In the genomic region with DNA sequence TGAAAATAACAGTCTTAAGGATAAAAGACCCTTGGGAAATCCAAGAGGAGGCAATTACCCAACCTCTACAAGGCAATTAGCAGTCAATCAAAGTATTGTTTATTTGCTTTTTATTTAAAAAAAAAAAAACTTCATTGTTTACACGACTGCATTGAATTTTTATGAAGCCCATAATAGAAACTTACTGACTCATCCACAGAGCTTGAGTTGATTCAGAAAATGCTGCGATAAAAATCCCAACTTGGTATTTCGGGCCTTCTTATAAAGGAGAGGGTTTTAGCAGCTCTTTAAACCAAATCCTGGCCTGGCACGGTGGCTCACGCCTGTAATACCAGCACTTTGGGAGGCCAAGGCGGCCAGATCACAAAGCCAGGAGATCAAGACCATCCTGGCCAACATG, we compare ENCODE assay signal across 18 cellular contexts.
"Had no signal": no experiment of that assay in that cellular context is flagged by ENCODE, and none has a peak within 500 bp of the region (broad histone marks: within the 10 kb centered on the region; RNA-seq: fewer than 3 reads in every experiment).

No MANE protein-coding gene starts in this region.

- H3K9me3 ChIP-seq: prostate gland, right lobe of liver, upper lobe of left lung had no signal

- H3K9me3 Mint-ChIP-seq: activated CD4-positive, alpha-beta memory T cell treated with anti-CD3 and anti-CD28 coated beads for 36 hours; activated T-cell treated with anti-CD3 and anti-CD28 coated beads, Interleukin-2, amount 50 U/mL, for 4 hours; endodermal cell; natural killer cell treated with Interleukin-12 subunit alpha and Interleukin-12 subunit beta and Interleukin-15 and Interleukin-18, amount 100 ng/mL, for 72 hours; T-helper 2 cell treated with Interferon-gamma antibody and Interleukin-4, amounts not matched to agents 5 μg/mL and 100 μg/mL, for 36 hours had no signal

- H3K27ac ChIP-seq: prostate gland, right lobe of liver, upper lobe of left lung had no signal

- H3K4me3 Mint-ChIP-seq: activated CD4-positive, alpha-beta memory T cell treated with anti-CD3 and anti-CD28 coated beads for 36 hours; activated naive CD8-positive, alpha-beta T cell; activated T-cell treated with anti-CD3 and anti-CD28 coated beads, Interleukin-2, amount 50 U/mL, for 4 hours; endodermal cell; natural killer cell treated with Interleukin-12 subunit alpha and Interleukin-12 subunit beta and Interleukin-15 and Interleukin-18, amount 100 ng/mL, for 72 hours; T-helper 2 cell treated with Interferon-gamma antibody and Interleukin-4, amounts not matched to agents 5 μg/mL and 100 μg/mL, for 36 hours had no signal

- H3K36me3 Mint-ChIP-seq: activated CD4-positive, alpha-beta memory T cell treated with anti-CD3 and anti-CD28 coated beads for 36 hours; activated naive CD8-positive, alpha-beta T cell; natural killer cell treated with Interleukin-12 subunit alpha and Interleukin-12 subunit beta and Interleukin-15 and Interleukin-18, amount 100 ng/mL, for 72 hours had no signal

- H3K27ac Mint-ChIP-seq: activated CD4-positive, alpha-beta memory T cell treated with anti-CD3 and anti-CD28 coated beads for 36 hours; activated naive CD8-positive, alpha-beta T cell; endodermal cell; natural killer cell treated with Interleukin-12 subunit alpha and Interleukin-12 subunit beta and Interleukin-15 and Interleukin-18, amount 100 ng/mL, for 72 hours; T-helper 2 cell treated with Interferon-gamma antibody and Interleukin-4, amounts not matched to agents 5 μg/mL and 100 μg/mL, for 36 hours had no signal

- ATAC-seq: activated T-cell treated with anti-CD3 and anti-CD28 coated beads, Interleukin-2, amount 50 U/mL, for 4 hours; esophagus mucosa; natural killer cell treated with Interleukin-12 subunit alpha and Interleukin-12 subunit beta and Interleukin-15 and Interleukin-18, amount 100 ng/mL, for 72 hours; right lobe of liver had no signal

- H3K27me3 ChIP-seq: right lobe of liver, upper lobe of left lung had no signal

- H3K4me1 ChIP-seq: prostate gland, right lobe of liver, upper lobe of left lung had no signal

- H3K4me3 ChIP-seq: lung, prostate gland, right lobe of liver, upper lobe of left lung had no signal

- DNase-seq: activated CD4-positive, alpha-beta memory T cell treated with anti-CD3 and anti-CD28 coated beads for 36 hours; activated gamma-delta T cell; activated T-cell treated with anti-CD3 and anti-CD28 coated beads, Interleukin-2, amount 50 U/mL, for 4 hours; amygdala; dermis blood vessel endothelial cell; endodermal cell; glutamatergic neuron; nucleus accumbens; right lobe of liver; stimulated activated naive CD4-positive, alpha-beta T cell; substantia nigra; upper lobe of left lung had no signal

- H3K36me3 ChIP-seq: prostate gland, right lobe of liver, upper lobe of left lung had no signal
